Comparison of ENCODE assay signal across 2 cellular contexts in the genomic region with DNA sequence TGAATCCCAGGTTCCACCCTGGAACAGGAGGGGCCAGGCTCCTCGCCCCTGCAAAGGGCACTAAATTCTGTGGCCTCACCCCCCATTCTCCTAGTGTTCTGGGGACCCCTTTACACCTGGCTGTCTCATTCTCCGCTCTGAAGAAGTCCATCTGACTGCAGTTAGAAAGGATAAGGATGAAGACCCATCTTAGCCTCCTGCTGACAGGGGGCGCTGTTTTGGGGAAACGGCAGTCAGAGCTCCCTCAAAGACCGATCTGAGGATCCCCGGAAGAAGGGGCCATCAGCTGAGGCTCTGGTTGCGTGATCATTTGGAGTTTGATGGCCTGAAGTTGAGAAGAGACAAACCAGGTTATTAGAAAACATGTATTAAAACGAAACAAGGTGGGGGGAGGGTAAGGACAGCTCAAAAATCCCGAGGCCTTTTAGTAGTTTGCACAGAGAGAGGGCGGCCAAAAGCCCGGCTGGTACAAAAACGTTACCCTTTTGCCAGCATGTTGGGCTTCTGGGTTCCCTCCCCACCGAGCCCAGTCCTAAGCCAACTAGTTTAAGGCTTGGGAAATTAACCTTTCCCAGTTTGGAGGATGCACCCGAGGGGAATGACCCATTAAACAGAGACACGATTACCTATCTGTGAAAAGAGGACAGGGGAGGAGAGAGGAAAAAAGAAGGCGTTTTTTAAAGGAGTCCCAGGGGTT.
TF ChIP-seq lines count a peak whose summit lies in the region.

No MANE protein-coding gene starts in this region.

TF ChIP-seq in HCT116, 20 proteins besides CTCF, POLR2A, EP300 and RAD21 (continued from another document):
- TF ChIP-seq REST (IDR thresholded peaks at IDR 0.05; ENCODE audit: low read depth): no peak
- no peak for TF ChIP-seq EZH2 (IDR thresholded peaks at IDR 0.05)
- no peak for TF ChIP-seq EZH2phosphoT487 (IDR thresholded peaks at IDR 0.05; ENCODE audit: borderline replicate concordance)
- no peak for TF ChIP-seq JUND (IDR thresholded peaks at IDR 0.05)
- no peak for TF ChIP-seq MAX (IDR thresholded peaks at IDR 0.05)
- no peak for TF ChIP-seq CEBPB (IDR thresholded peaks at IDR 0.05; ENCODE audit: low read depth)
- TF ChIP-seq ZFX (IDR thresholded peaks at IDR 0.05): no peak
- no peak for TF ChIP-seq YY1 (IDR thresholded peaks at IDR 0.05; ENCODE audit: extremely low read depth, insufficient replicate concordance, low read depth, low read length)
- no peak for TF ChIP-seq EGR1 (IDR thresholded peaks at IDR 0.05; ENCODE audit: low read depth)
- no peak for TF ChIP-seq SRF (IDR thresholded peaks at IDR 0.05; ENCODE audit: low read depth)
- TF ChIP-seq, protein P1, sequence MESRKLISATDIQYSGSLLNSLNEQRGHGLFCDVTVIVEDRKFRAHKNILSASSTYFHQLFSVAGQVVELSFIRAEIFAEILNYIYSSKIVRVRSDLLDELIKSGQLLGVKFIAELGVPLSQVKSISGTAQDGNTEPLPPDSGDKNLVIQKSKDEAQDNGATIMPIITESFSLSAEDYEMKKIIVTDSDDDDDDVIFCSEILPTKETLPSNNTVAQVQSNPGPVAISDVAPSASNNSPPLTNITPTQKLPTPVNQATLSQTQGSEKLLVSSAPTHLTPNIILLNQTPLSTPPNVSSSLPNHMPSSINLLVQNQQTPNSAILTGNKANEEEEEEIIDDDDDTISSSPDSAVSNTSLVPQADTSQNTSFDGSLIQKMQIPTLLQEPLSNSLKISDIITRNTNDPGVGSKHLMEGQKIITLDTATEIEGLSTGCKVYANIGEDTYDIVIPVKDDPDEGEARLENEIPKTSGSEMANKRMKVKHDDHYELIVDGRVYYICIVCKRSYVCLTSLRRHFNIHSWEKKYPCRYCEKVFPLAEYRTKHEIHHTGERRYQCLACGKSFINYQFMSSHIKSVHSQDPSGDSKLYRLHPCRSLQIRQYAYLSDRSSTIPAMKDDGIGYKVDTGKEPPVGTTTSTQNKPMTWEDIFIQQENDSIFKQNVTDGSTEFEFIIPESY (IDR thresholded peaks at IDR 0.05; ENCODE audit: extremely low read depth, insufficient replicate concordance, low read length): no peak
- TF ChIP-seq SP1 (IDR thresholded peaks at IDR 0.05; ENCODE audit: low read depth): no peak
- TF ChIP-seq TCF7L2 (IDR thresholded peaks at IDR 0.05; ENCODE audit: borderline replicate concordance, extremely low read depth, insufficient read depth, insufficient read length): no peak
- TF ChIP-seq, protein P2, sequence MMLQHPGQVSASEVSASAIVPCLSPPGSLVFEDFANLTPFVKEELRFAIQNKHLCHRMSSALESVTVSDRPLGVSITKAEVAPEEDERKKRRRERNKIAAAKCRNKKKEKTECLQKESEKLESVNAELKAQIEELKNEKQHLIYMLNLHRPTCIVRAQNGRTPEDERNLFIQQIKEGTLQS (IDR thresholded peaks at IDR 0.05): no peak

TF ChIP-seq in SK-N-SH treated with all-trans-retinoic acid at 6 μM for 48 hours, 23 proteins besides CTCF, POLR2A, EP300 and RAD21 (continued from another document):
- TF ChIP-seq, protein P3, sequence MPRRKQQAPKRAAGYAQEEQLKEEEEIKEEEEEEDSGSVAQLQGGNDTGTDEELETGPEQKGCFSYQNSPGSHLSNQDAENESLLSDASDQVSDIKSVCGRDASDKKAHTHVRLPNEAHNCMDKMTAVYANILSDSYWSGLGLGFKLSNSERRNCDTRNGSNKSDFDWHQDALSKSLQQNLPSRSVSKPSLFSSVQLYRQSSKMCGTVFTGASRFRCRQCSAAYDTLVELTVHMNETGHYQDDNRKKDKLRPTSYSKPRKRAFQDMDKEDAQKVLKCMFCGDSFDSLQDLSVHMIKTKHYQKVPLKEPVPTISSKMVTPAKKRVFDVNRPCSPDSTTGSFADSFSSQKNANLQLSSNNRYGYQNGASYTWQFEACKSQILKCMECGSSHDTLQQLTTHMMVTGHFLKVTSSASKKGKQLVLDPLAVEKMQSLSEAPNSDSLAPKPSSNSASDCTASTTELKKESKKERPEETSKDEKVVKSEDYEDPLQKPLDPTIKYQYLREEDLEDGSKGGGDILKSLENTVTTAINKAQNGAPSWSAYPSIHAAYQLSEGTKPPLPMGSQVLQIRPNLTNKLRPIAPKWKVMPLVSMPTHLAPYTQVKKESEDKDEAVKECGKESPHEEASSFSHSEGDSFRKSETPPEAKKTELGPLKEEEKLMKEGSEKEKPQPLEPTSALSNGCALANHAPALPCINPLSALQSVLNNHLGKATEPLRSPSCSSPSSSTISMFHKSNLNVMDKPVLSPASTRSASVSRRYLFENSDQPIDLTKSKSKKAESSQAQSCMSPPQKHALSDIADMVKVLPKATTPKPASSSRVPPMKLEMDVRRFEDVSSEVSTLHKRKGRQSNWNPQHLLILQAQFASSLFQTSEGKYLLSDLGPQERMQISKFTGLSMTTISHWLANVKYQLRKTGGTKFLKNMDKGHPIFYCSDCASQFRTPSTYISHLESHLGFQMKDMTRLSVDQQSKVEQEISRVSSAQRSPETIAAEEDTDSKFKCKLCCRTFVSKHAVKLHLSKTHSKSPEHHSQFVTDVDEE (CRISPR knock-in tag; IDR thresholded peaks at IDR 0.05): no peak
- TF ChIP-seq GLIS3 (CRISPR knock-in tag; IDR thresholded peaks at IDR 0.05) (no peak), RARB (CRISPR knock-in tag; IDR thresholded peaks at IDR 0.05) (no peak), TOX (CRISPR knock-in tag; IDR thresholded peaks at IDR 0.05; ENCODE audit: borderline replicate concordance) (no peak)
